ENCODE assay signal across 14 cellular contexts in genomic region chr20:7272512-7272911, GRCh38.
DNase-seq lines count a peak whose midpoint lies in the region; ATAC-seq and TF ChIP-seq lines count a peak whose summit lies in the region.
"Had no signal": no experiment of that assay in that cellular context is flagged by ENCODE, and none has a peak within 500 bp of the region (broad histone marks: within the 10 kb centered on the region; RNA-seq: fewer than 3 reads in every experiment).

No MANE protein-coding gene starts in this region.

- H3K4me1 ChIP-seq in H9 (ENCODE audit: insufficient read depth, low read length), result no peaks in the 10 kb centered on the region

- no peak overlapping the region for H2AK5ac ChIP-seq in H9 (ENCODE audit: insufficient read length, low read length)

- H3K27ac ChIP-seq in H9 (ENCODE audit: insufficient read length, low read depth, low read length), result no peak overlapping the region

- no peak overlapping the region for H3K14ac ChIP-seq in H9 (ENCODE audit: insufficient read depth, low read length)

- H4K8ac ChIP-seq in H9 (replicated peaks; ENCODE audit: insufficient read length, low read depth, low read length), result no peak overlapping the region

- H3K4ac ChIP-seq in H9 (ENCODE audit: low read depth, low read length), result no peak overlapping the region

- H2BK20ac ChIP-seq in H9 (ENCODE audit: low read depth, low read length, poor library complexity, severe bottlenecking), result no peak overlapping the region

- H2BK120ac ChIP-seq in H9 (ENCODE audit: low read depth, low read length, poor library complexity, severe bottlenecking), result no peak overlapping the region

- H3K23me2 ChIP-seq in H9 (ENCODE audit: insufficient read length, low read depth, low read length, poor library complexity, severe bottlenecking), result no peaks in the 10 kb centered on the region

- no peak overlapping the region for H3K23ac ChIP-seq in H9 (ENCODE audit: insufficient read length, low read depth, low read length)

- no peak overlapping the region for H3K27ac Mint-ChIP-seq in H9
- no peak overlapping the region for H3K27ac Mint-ChIP-seq in nephron progenitor cell
- H3K27ac Mint-ChIP-seq: activated CD4-positive, alpha-beta memory T cell treated with anti-CD3 and anti-CD28 coated beads, Interleukin-2, amount 10 ng/mL, durations not matched to agents 7 days and 5 days had no signal

- H3K36me3 Mint-ChIP-seq in H9 (ENCODE audit: insufficient read depth in 1 of 3, low read depth in 3 of 3) (peaks cover 0 to 4% (median 2%) of the 10 kb centered on the region in 3 experiments; a peak in 2 of 7 replicates), nephron progenitor cell (ENCODE audit: low read depth) (no peaks in the 10 kb centered on the region)

- DNase-seq in H9 (no peak), NCI-H526 treated with DMSO at 0.1 percent for 48 hours (lab: John Stamatoyannopoulos, UW) (peak; percentile 33), dermis blood vessel endothelial cell (peak; percentile 4), nephron progenitor cell (no peak), NCI-H446 (lab: John Stamatoyannopoulos, UW) (no peak), left colon (no peak), GM19240 (ENCODE audit: insufficient read length, low spot score) (no peak)
- DNase-seq: activated CD4-positive, alpha-beta memory T cell treated with anti-CD3 and anti-CD28 coated beads, Interleukin-2, amount 10 ng/mL, durations not matched to agents 7 days and 5 days; GDM1; NCI-H1048; right cardiac atrium; SIG-M5 had no signal

- no peaks in the 10 kb centered on the region for H3K79me2 ChIP-seq in H9 (ENCODE audit: insufficient read depth, low read length)

- H2BK12ac ChIP-seq in H9 (ENCODE audit: insufficient read length, low read depth, low read length), result no peak overlapping the region

- H2BK5ac ChIP-seq in H9 (ENCODE audit: insufficient read length, low read length), result no peak overlapping the region

- H4K5ac ChIP-seq in H9 (ENCODE audit: insufficient read length, low read depth, low read length), result no peak overlapping the region

- ATAC-seq in left colon (no peak), GM18519 (IDR thresholded peaks at IDR 0.05; ENCODE audit: low FRiP score, unreplicated experiment) (no peak)
- ATAC-seq: HCT116, right cardiac atrium had no signal

- H3K79me1 ChIP-seq in H9 (ENCODE audit: insufficient read depth, low read depth, low read length, poor library complexity, severe bottlenecking), result no peaks in the 10 kb centered on the region

- H3K27me3 Mint-ChIP-seq in H9 (ENCODE audit: low read depth) (no peaks in the 10 kb centered on the region), nephron progenitor cell (ENCODE audit: low read depth, poor library complexity) (peaks cover 9% of the 10 kb centered on the region)
- H3K27me3 Mint-ChIP-seq: activated CD4-positive, alpha-beta memory T cell treated with anti-CD3 and anti-CD28 coated beads, Interleukin-2, amount 10 ng/mL, durations not matched to agents 7 days and 5 days had no signal

- WGBS in H9 (ENCODE audit: extremely low coverage, insufficient read length, low lambda C conversion rate), result no CpG with 5 or more reads among the region's 1 CpG

- H2BK15ac ChIP-seq in H9 (ENCODE audit: low read depth, low read length), result no peak overlapping the region

- H3K4me1 Mint-ChIP-seq in H9 (no peaks in the 10 kb centered on the region), nephron progenitor cell (peaks cover 17% of the 10 kb centered on the region)
- H3K4me1 Mint-ChIP-seq: activated CD4-positive, alpha-beta memory T cell treated with anti-CD3 and anti-CD28 coated beads, Interleukin-2, amount 10 ng/mL, durations not matched to agents 7 days and 5 days had no signal

- H3K4me3 Mint-ChIP-seq in H9 (no peak overlapping the region), nephron progenitor cell (no peak overlapping the region)
- H3K4me3 Mint-ChIP-seq: activated CD4-positive, alpha-beta memory T cell treated with anti-CD3 and anti-CD28 coated beads, Interleukin-2, amount 10 ng/mL, durations not matched to agents 7 days and 5 days had no signal

- H3T11ph ChIP-seq in H9 (ENCODE audit: low read length), result no peak overlapping the region

- H3K27me3 ChIP-seq in H9 (ENCODE audit: insufficient read depth, low read length), result no peaks in the 10 kb centered on the region

- H3K56ac ChIP-seq in H9 (ENCODE audit: insufficient read length, low read depth, low read length), result no peak overlapping the region

- no peak overlapping the region for H3K4me2 ChIP-seq in H9 (ENCODE audit: insufficient read depth, insufficient read length, low read length)

- H3K9me3 Mint-ChIP-seq in H9 (peaks cover 4 to 8% of the 10 kb centered on the region in 2 experiments; a peak in 3 of 5 replicates), nephron progenitor cell (peaks cover 12% of the 10 kb centered on the region)

- intact Hi-C loops in left colon (cut with DNase I, micrococcal nuclease), result no loop called here

- H4K91ac ChIP-seq in H9 (ENCODE audit: insufficient read length, low read depth, low read length), result no peak overlapping the region

- H3K9me3 ChIP-seq in H9 (ENCODE audit: control insufficient read depth, low read depth, low read length), result no peaks in the 10 kb centered on the region

- no peak overlapping the region for H2AFZ ChIP-seq in H9 (ENCODE audit: low read length)

- no peak overlapping the region for H3K9ac ChIP-seq in H9 (ENCODE audit: extremely low read depth, insufficient read length, low read length)

- H3K18ac ChIP-seq in H9 (ENCODE audit: insufficient read length, low read depth, low read length), result no peak overlapping the region

- H4K20me1 ChIP-seq in H9 (ENCODE audit: control insufficient read depth, insufficient read depth, insufficient read length), result no peaks in the 10 kb centered on the region

- TF ChIP-seq CTCF in H9 (conservative IDR thresholded peaks at IDR 0.05) (peak; percentile 69), nephron progenitor cell (IDR thresholded peaks at IDR 0.05) (peak; percentile 47)

Comparison
In these comparisons a context has a peak if more than half of its experiments do, and no peak if none do; other contexts are left out.
1. DNase-seq: peak in NCI-H526 treated with DMSO at 0.1 percent for 48 hours (single experiment) and dermis blood vessel endothelial cell (single experiment); none in H9 (single experiment), nephron progenitor cell (single experiment), NCI-H446 (0 of 2), left colon (0 of 2) and GM19240 (single experiment).